ENCODE assay signal across 8 cellular contexts in genomic region chr16:53549970-53550406, GRCh38.
DNase-seq lines count a peak whose midpoint lies in the region; ATAC-seq, FAIRE-seq and TF ChIP-seq lines count a peak whose summit lies in the region.

No MANE protein-coding gene starts in this region.

- peak; percentile 89 for FAIRE-seq in A204.1 (lab: Jason Lieb, UNC)

- DNase-seq in NCI-H2171 treated with DMSO at 0.1 percent for 48 hours (lab: John Stamatoyannopoulos, UW) = peak; percentile 85
- DNase-seq in central memory CD4-positive, alpha-beta T cell = peak; percentile 45
- peak; percentile 62 for DNase-seq in kidney tubule cell (ENCODE audit: low spot score)
- peak; percentile 31 for DNase-seq in stimulated activated CD4-positive, alpha-beta T cell treated with anti-CD3 and anti-CD28 coated beads, Interleukin-2, amount 100 ng/mL, for 4 hours (ENCODE audit: low read depth)

- TF ChIP-seq CTCF in VCaP (conservative IDR thresholded peaks at IDR 0.05) = peak; percentile 72

- peak; percentile 89 for ATAC-seq in GM18498 (IDR thresholded peaks at IDR 0.05; ENCODE audit: unreplicated experiment)
- peak; percentile 68 for ATAC-seq in HG03039 (IDR thresholded peaks at IDR 0.05; ENCODE audit: unreplicated experiment)

- no peak overlapping the region for H3K27ac ChIP-seq in VCaP

Comparison
In these comparisons a context has a peak if more than half of its experiments do, and no peak if none do; other contexts are left out.
1. DNase-seq: peak in every context shown above with its lines; median percentile 85 in NCI-H2171 treated with DMSO at 0.1 percent for 48 hours; 62 in kidney tubule cell; 45 in central memory CD4-positive, alpha-beta T cell; 31 in stimulated activated CD4-positive, alpha-beta T cell treated with anti-CD3 and anti-CD28 coated beads, Interleukin-2, amount 100 ng/mL, for 4 hours.